1 cellular context compared by ENCODE assay signal in the genomic region with DNA sequence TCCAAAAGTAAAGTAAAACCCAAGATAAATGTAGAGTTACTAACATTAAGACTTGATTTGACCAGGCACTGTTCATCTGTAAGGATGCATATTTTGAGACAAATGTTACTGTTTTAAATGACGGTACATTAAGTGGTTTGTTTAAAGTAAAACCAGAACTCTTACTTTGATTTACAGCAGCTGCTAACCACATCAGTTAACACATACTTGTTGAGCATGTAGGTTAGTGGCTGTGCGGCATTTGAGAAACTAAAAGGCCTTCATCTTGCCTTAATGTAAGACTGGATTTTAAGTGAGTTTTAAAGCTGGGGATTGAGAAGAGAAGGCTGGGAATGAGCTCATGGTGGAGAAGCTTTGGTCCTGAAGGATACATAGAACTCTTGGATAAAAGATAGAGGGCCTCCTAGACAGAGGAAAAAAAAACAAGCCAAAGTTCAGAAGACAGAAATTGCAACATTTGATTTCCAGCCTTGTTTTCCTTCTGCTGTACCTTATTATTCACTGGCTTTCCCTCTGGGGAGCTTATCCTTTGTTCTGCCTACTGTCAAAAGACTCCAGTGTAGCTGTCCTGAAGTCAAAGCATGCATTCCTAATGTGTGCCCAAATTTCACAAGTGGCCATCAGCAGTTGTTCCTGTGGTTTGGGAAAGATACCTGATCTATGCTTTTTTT.
A peak's percentile ranks its signal among the peaks of the same experiment; 100 is the strongest.
TF ChIP-seq lines count a peak whose summit lies in the region.

No MANE protein-coding gene starts in this region.

TF ChIP-seq in HepG2, 621 proteins besides CTCF, POLR2A, EP300 and RAD21 (continued from another document):
- TF ChIP-seq, protein P1, sequence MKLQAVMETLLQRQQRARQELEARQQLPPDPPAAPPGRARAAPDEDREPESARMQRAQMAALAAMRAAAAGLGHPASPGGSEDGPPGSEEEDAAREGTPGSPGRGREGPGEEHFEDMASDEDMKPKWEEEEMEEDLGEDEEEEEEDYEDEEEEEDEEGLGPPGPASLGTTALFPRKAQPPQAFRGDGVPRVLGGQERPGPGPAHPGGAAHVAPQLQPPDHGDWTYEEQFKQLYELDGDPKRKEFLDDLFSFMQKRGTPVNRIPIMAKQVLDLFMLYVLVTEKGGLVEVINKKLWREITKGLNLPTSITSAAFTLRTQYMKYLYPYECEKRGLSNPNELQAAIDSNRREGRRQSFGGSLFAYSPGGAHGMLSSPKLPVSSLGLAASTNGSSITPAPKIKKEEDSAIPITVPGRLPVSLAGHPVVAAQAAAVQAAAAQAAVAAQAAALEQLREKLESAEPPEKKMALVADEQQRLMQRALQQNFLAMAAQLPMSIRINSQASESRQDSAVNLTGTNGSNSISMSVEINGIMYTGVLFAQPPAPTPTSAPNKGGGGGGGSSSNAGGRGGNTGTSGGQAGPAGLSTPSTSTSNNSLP (IDR thresholded peaks at IDR 0.05; ENCODE audit: low read depth, low read length): 0 out of 2 replicates have a peak, but pooled peaks have one; percentile 10
- TF ChIP-seq, protein P2, sequence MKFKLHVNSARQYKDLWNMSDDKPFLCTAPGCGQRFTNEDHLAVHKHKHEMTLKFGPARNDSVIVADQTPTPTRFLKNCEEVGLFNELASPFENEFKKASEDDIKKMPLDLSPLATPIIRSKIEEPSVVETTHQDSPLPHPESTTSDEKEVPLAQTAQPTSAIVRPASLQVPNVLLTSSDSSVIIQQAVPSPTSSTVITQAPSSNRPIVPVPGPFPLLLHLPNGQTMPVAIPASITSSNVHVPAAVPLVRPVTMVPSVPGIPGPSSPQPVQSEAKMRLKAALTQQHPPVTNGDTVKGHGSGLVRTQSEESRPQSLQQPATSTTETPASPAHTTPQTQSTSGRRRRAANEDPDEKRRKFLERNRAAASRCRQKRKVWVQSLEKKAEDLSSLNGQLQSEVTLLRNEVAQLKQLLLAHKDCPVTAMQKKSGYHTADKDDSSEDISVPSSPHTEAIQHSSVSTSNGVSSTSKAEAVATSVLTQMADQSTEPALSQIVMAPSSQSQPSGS (CRISPR knock-in tag; IDR thresholded peaks at IDR 0.05): no peak
- TF ChIP-seq SALL2 (CRISPR knock-in tag; IDR thresholded peaks at IDR 0.05): no peak
- TF ChIP-seq, protein P3, sequence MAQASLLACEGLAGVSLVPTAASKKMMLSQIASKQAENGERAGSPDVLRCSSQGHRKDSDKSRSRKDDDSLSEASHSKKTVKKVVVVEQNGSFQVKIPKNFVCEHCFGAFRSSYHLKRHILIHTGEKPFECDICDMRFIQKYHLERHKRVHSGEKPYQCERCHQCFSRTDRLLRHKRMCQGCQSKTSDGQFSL (CRISPR knock-in tag; IDR thresholded peaks at IDR 0.05): no peak
- TF ChIP-seq RELA (CRISPR knock-in tag; IDR thresholded peaks at IDR 0.05): no peak
- TF ChIP-seq SMARCE1 (IDR thresholded peaks at IDR 0.05; ENCODE audit: borderline replicate concordance): no peak
- TF ChIP-seq BHLHE40 (IDR thresholded peaks at IDR 0.05; ENCODE audit: low read length): no peak
- TF ChIP-seq, protein P4, sequence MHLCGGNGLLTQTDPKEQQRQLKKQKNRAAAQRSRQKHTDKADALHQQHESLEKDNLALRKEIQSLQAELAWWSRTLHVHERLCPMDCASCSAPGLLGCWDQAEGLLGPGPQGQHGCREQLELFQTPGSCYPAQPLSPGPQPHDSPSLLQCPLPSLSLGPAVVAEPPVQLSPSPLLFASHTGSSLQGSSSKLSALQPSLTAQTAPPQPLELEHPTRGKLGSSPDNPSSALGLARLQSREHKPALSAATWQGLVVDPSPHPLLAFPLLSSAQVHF (CRISPR knock-in tag; IDR thresholded peaks at IDR 0.05): no peak
- TF ChIP-seq PCBP2 (optimal IDR thresholded peaks at IDR 0.05; ENCODE audit: low read depth, low read length, poor library complexity, severe bottlenecking): no peak
- TF ChIP-seq HNF4A (CRISPR knock-in tag; IDR thresholded peaks at IDR 0.05): peak; percentile 87
- TF ChIP-seq, protein P5, sequence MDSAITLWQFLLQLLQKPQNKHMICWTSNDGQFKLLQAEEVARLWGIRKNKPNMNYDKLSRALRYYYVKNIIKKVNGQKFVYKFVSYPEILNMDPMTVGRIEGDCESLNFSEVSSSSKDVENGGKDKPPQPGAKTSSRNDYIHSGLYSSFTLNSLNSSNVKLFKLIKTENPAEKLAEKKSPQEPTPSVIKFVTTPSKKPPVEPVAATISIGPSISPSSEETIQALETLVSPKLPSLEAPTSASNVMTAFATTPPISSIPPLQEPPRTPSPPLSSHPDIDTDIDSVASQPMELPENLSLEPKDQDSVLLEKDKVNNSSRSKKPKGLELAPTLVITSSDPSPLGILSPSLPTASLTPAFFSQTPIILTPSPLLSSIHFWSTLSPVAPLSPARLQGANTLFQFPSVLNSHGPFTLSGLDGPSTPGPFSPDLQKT (CRISPR knock-in tag; IDR thresholded peaks at IDR 0.05; ENCODE audit: borderline replicate concordance): no peak
- TF ChIP-seq SIN3B (IDR thresholded peaks at IDR 0.05; ENCODE audit: low read length): no peak
- TF ChIP-seq, protein P6, sequence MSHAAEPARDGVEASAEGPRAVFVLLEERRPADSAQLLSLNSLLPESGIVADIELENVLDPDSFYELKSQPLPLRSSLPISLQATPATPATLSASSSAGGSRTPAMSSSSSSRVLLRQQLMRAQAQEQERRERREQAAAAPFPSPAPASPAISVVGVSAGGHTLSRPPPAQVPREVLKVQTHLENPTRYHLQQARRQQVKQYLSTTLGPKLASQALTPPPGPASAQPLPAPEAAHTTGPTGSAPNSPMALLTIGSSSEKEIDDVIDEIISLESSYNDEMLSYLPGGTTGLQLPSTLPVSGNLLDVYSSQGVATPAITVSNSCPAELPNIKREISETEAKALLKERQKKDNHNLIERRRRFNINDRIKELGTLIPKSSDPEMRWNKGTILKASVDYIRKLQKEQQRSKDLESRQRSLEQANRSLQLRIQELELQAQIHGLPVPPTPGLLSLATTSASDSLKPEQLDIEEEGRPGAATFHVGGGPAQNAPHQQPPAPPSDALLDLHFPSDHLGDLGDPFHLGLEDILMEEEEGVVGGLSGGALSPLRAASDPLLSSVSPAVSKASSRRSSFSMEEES (CRISPR knock-in tag; IDR thresholded peaks at IDR 0.05): no peak
- TF ChIP-seq, protein P7, sequence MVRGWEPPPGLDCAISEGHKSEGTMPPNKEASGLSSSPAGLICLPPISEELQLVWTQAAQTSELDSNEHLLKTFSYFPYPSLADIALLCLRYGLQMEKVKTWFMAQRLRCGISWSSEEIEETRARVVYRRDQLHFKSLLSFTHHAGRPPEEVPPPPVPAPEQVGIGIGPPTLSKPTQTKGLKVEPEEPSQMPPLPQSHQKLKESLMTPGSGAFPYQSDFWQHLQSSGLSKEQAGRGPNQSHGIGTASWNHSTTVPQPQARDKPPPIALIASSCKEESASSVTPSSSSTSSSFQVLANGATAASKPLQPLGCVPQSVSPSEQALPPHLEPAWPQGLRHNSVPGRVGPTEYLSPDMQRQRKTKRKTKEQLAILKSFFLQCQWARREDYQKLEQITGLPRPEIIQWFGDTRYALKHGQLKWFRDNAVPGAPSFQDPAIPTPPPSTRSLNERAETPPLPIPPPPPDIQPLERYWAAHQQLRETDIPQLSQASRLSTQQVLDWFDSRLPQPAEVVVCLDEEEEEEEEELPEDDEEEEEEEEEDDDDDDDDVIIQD (CRISPR knock-in tag; IDR thresholded peaks at IDR 0.05; ENCODE audit: low read depth): no peak
- TF ChIP-seq, protein P8, sequence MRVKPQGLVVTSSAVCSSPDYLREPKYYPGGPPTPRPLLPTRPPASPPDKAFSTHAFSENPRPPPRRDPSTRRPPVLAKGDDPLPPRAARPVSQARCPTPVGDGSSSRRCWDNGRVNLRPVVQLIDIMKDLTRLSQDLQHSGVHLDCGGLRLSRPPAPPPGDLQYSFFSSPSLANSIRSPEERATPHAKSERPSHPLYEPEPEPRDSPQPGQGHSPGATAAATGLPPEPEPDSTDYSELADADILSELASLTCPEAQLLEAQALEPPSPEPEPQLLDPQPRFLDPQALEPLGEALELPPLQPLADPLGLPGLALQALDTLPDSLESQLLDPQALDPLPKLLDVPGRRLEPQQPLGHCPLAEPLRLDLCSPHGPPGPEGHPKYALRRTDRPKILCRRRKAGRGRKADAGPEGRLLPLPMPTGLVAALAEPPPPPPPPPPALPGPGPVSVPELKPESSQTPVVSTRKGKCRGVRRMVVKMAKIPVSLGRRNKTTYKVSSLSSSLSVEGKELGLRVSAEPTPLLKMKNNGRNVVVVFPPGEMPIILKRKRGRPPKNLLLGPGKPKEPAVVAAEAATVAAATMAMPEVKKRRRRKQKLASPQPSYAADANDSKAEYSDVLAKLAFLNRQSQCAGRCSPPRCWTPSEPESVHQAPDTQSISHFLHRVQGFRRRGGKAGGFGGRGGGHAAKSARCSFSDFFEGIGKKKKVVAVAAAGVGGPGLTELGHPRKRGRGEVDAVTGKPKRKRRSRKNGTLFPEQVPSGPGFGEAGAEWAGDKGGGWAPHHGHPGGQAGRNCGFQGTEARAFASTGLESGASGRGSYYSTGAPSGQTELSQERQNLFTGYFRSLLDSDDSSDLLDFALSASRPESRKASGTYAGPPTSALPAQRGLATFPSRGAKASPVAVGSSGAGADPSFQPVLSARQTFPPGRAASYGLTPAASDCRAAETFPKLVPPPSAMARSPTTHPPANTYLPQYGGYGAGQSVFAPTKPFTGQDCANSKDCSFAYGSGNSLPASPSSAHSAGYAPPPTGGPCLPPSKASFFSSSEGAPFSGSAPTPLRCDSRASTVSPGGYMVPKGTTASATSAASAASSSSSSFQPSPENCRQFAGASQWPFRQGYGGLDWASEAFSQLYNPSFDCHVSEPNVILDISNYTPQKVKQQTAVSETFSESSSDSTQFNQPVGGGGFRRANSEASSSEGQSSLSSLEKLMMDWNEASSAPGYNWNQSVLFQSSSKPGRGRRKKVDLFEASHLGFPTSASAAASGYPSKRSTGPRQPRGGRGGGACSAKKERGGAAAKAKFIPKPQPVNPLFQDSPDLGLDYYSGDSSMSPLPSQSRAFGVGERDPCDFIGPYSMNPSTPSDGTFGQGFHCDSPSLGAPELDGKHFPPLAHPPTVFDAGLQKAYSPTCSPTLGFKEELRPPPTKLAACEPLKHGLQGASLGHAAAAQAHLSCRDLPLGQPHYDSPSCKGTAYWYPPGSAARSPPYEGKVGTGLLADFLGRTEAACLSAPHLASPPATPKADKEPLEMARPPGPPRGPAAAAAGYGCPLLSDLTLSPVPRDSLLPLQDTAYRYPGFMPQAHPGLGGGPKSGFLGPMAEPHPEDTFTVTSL (CRISPR knock-in tag; IDR thresholded peaks at IDR 0.05; ENCODE audit: borderline replicate concordance): no peak; the same call in 1 of the 2 replicates
- TF ChIP-seq ZFX (CRISPR knock-in tag; IDR thresholded peaks at IDR 0.05; ENCODE audit: low read depth): no peak
- peak; percentile 83 for TF ChIP-seq CEBPG (CRISPR knock-in tag; IDR thresholded peaks at IDR 0.05)
- TF ChIP-seq ZNF12 (CRISPR knock-in tag; IDR thresholded peaks at IDR 0.05): no peak
- TF ChIP-seq ZNF10 (CRISPR knock-in tag; IDR thresholded peaks at IDR 0.05; ENCODE audit: borderline replicate concordance, low read depth): no peak
- no peak for TF ChIP-seq ZNF350 (CRISPR knock-in tag; IDR thresholded peaks at IDR 0.05; ENCODE audit: borderline replicate concordance, low read depth)
- TF ChIP-seq, protein P9, sequence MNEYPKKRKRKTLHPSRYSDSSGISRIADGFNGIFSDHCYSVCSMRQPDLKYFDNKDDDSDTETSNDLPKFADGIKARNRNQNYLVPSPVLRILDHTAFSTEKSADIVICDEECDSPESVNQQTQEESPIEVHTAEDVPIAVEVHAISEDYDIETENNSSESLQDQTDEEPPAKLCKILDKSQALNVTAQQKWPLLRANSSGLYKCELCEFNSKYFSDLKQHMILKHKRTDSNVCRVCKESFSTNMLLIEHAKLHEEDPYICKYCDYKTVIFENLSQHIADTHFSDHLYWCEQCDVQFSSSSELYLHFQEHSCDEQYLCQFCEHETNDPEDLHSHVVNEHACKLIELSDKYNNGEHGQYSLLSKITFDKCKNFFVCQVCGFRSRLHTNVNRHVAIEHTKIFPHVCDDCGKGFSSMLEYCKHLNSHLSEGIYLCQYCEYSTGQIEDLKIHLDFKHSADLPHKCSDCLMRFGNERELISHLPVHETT (CRISPR knock-in tag; conservative IDR thresholded peaks at IDR 0.05): no peak
- no peak for TF ChIP-seq NR3C1 (CRISPR knock-in tag; IDR thresholded peaks at IDR 0.05)
- TF ChIP-seq ZBTB42 (CRISPR knock-in tag; IDR thresholded peaks at IDR 0.05): no peak
- no peak for TF ChIP-seq KLF6 (CRISPR knock-in tag; IDR thresholded peaks at IDR 0.05)
- TF ChIP-seq RFXANK (CRISPR knock-in tag; IDR thresholded peaks at IDR 0.05): no peak
- no peak for TF ChIP-seq TBX3 (IDR thresholded peaks at IDR 0.05; ENCODE audit: borderline replicate concordance)
- TF ChIP-seq, protein P10, sequence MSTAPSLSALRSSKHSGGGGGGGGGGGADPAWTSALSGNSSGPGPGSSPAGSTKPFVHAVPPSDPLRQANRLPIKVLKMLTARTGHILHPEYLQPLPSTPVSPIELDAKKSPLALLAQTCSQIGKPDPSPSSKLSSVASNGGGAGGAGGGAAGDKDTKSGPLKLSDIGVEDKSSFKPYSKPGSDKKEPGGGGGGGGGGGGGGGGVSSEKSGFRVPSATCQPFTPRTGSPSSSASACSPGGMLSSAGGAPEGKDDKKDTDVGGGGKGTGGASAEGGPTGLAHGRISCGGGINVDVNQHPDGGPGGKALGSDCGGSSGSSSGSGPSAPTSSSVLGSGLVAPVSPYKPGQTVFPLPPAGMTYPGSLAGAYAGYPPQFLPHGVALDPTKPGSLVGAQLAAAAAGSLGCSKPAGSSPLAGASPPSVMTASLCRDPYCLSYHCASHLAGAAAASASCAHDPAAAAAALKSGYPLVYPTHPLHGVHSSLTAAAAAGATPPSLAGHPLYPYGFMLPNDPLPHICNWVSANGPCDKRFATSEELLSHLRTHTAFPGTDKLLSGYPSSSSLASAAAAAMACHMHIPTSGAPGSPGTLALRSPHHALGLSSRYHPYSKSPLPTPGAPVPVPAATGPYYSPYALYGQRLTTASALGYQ (CRISPR knock-in tag; IDR thresholded peaks at IDR 0.05): peak; percentile 40; the same call in 1 of the 2 replicates
- TF ChIP-seq, protein P11, sequence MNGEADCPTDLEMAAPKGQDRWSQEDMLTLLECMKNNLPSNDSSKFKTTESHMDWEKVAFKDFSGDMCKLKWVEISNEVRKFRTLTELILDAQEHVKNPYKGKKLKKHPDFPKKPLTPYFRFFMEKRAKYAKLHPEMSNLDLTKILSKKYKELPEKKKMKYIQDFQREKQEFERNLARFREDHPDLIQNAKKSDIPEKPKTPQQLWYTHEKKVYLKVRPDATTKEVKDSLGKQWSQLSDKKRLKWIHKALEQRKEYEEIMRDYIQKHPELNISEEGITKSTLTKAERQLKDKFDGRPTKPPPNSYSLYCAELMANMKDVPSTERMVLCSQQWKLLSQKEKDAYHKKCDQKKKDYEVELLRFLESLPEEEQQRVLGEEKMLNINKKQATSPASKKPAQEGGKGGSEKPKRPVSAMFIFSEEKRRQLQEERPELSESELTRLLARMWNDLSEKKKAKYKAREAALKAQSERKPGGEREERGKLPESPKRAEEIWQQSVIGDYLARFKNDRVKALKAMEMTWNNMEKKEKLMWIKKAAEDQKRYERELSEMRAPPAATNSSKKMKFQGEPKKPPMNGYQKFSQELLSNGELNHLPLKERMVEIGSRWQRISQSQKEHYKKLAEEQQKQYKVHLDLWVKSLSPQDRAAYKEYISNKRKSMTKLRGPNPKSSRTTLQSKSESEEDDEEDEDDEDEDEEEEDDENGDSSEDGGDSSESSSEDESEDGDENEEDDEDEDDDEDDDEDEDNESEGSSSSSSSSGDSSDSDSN (CRISPR knock-in tag; IDR thresholded peaks at IDR 0.05): no peak
